In the genomic region with DNA sequence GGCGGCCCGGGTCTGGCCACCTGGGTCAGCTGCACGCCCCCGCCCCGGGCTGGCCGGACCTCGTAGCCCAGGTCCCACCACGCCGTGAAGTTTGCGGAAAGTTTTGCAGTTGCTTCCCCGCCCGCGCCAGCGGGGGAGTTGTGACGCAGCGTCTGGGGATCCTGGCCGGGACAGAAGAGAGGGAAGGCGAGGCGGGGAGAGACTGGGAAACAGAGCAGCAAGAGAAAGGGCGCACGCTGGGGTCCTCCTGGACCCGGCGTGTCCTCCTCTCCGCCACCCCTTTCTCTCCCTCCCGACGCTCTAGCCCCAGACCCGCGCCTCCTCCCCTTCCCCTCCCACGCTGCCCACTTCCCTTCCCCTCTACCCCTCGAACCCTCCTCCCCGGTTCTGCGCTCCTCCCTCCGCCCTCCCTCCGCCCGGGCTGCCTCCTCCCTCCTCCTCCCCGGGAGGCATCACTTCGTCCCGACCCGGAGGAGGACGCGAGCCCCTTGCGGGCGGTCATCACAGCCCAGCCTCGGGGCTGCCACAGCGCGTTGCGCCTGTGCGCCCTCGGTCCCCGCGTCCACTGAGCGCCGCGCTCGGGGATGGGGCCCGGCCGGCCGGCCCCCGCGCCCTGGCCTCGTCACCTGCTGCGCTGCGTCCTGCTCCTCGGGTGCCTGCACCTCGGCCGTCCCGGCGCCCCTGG, we compare ENCODE assay signal across 8 cellular contexts. TPM values are rescaled to one million over a fixed set of nuclear protein-coding genes. Genes with fewer than 3 reads are reported as not detected.
DNase-seq lines count a peak whose midpoint lies in the region; ATAC-seq and TF ChIP-seq lines count a peak whose summit lies in the region.

A gene with protein sequence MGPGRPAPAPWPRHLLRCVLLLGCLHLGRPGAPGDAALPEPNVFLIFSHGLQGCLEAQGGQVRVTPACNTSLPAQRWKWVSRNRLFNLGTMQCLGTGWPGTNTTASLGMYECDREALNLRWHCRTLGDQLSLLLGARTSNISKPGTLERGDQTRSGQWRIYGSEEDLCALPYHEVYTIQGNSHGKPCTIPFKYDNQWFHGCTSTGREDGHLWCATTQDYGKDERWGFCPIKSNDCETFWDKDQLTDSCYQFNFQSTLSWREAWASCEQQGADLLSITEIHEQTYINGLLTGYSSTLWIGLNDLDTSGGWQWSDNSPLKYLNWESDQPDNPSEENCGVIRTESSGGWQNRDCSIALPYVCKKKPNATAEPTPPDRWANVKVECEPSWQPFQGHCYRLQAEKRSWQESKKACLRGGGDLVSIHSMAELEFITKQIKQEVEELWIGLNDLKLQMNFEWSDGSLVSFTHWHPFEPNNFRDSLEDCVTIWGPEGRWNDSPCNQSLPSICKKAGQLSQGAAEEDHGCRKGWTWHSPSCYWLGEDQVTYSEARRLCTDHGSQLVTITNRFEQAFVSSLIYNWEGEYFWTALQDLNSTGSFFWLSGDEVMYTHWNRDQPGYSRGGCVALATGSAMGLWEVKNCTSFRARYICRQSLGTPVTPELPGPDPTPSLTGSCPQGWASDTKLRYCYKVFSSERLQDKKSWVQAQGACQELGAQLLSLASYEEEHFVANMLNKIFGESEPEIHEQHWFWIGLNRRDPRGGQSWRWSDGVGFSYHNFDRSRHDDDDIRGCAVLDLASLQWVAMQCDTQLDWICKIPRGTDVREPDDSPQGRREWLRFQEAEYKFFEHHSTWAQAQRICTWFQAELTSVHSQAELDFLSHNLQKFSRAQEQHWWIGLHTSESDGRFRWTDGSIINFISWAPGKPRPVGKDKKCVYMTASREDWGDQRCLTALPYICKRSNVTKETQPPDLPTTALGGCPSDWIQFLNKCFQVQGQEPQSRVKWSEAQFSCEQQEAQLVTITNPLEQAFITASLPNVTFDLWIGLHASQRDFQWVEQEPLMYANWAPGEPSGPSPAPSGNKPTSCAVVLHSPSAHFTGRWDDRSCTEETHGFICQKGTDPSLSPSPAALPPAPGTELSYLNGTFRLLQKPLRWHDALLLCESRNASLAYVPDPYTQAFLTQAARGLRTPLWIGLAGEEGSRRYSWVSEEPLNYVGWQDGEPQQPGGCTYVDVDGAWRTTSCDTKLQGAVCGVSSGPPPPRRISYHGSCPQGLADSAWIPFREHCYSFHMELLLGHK (N-terminal part only) (plus strand): TSS at position 452 of the 685 bp plus-strand sequence. CDS start 133 bp downstream, at position 585.

- H4K20me1 ChIP-seq in mammary epithelial cell (ENCODE audit: insufficient read depth, low read length), result no peaks in the 10 kb centered on the region

- peak within 1 kb of the TSS; percentile 88 for H2AFZ ChIP-seq in mammary epithelial cell (ENCODE audit: low read depth, low read length)

- peak; percentile 82 for DNase-seq in AG20443 (ENCODE audit: low spot score)
- peak; percentile 38 for DNase-seq in HFF-Myc (ENCODE audit: extremely low read depth, low read depth)
- DNase-seq in SK-N-MC (ENCODE audit: low read depth, low spot score), result no peak
- DNase-seq in mammary epithelial cell, result peak; percentile 67
- peak; percentile 97 for DNase-seq in islet precursor cell

- CTCF ChIA-PET in mammary epithelial cell (lab: Charles Lee; ENCODE audit: low non-redundant PET), result no interaction called here

- intact Hi-C loops in mammary epithelial cell (cut with micrococcal nuclease), result loop anchor here (2.0 kb wide), 1 partner anchor 23 kb away; no protein-coding TSS in a partner anchor

- TF ChIP-seq CTCF in HFF-Myc (IDR thresholded peaks at IDR 0.05; ENCODE audit: low read depth, low read length, missing control alignments), result no peak
- no peak for TF ChIP-seq CTCF in mammary epithelial cell (conservative IDR thresholded peaks at IDR 0.05 in 1 of 2, IDR thresholded peaks at IDR 0.05 in 1 of 2; ENCODE audit: extremely low read depth in 1 of 2, insufficient read depth in 1 of 2, low read depth in 1 of 2, low read length in 2 of 2)

- dilution Hi-C loops in mammary epithelial cell (cut with HindIII; ENCODE audit: low sequenced_read_pairs), result no loop called here

- H3K9me3 ChIP-seq in SK-N-MC (ENCODE audit: low read depth, low read length), result no peaks in the 10 kb centered on the region
- no peaks in the 10 kb centered on the region for H3K9me3 ChIP-seq in mammary epithelial cell (replicated peaks; ENCODE audit: insufficient read depth, low read length)

- H3K9ac ChIP-seq in SK-N-MC (ENCODE audit: insufficient read length), result peak within 1 kb of the TSS; percentile 86
- H3K9ac ChIP-seq in mammary epithelial cell (ENCODE audit: insufficient read depth, low read length), result peak within 1 kb of the TSS; percentile 59

- H3K79me2 ChIP-seq in mammary epithelial cell (ENCODE audit: insufficient read depth, low read length), result peaks cover 53% of the 10 kb centered on the region

- H3K27ac ChIP-seq in SK-N-MC, result peak within 1 kb of the TSS; percentile 82
- H3K27ac ChIP-seq in mammary epithelial cell (ENCODE audit: insufficient read depth, low read depth, low read length), result peak within 1 kb of the TSS; percentile 31
- H3K27ac ChIP-seq in skin epidermis, result peak within 1 kb of the TSS in 20 of 21 experiments; percentile 32 to 95 (median 88)

- BruUV-seq in mammary epithelial cell (replicated peaks; lab: Mats Ljungman, UMichigan), result TSS peak; percentile 45

- WGBS in mammary epithelial cell (ENCODE audit: low coverage, missing lambda C conversion rate), result 0% methylated on average over 14 of the region's 68 CpGs

- peaks cover 38% of the 10 kb centered on the region for H3K4me1 ChIP-seq in mammary epithelial cell (ENCODE audit: insufficient read depth, low read length)

- ATAC-seq in HG03108 (IDR thresholded peaks at IDR 0.05; ENCODE audit: unreplicated experiment), result no peak
- no peak for ATAC-seq in GM19455 (IDR thresholded peaks at IDR 0.05; ENCODE audit: unreplicated experiment)

- H3K4me3 ChIP-seq in HFF-Myc (replicated peaks; ENCODE audit: low read depth, low read length), result peak within 1 kb of the TSS; percentile 73
- H3K4me3 ChIP-seq in SK-N-MC, result peak within 1 kb of the TSS; percentile 92
- peak within 1 kb of the TSS; percentile 54 to 80 (median 79) for H3K4me3 ChIP-seq in mammary epithelial cell (replicated peaks in 1 of 3; ENCODE audit: insufficient read depth in 1 of 3, low read depth in 2 of 3, low read length in 3 of 3)
- H3K4me3 ChIP-seq in skin epidermis, result peak within 1 kb of the TSS; percentile 50 to 91 (median 68)

- in situ Hi-C loops in mammary epithelial cell (cut with MboI; ENCODE audit: low sequenced_read_pairs in 2 of 2), result no loop called here

- H3K4me2 ChIP-seq in mammary epithelial cell (ENCODE audit: insufficient read depth, low read depth, low read length), result peak within 1 kb of the TSS; percentile 98

- no peaks in the 10 kb centered on the region for H3K27me3 ChIP-seq in mammary epithelial cell (ENCODE audit: insufficient read depth, low read length)

- H3K36me3 ChIP-seq in SK-N-MC (ENCODE audit: insufficient read depth, low read length) (no peaks in the 10 kb centered on the region; the same call in 1 of the 2 replicates), mammary epithelial cell (ENCODE audit: insufficient read depth, low read length) (no peaks in the 10 kb centered on the region)

RNA-seq across cellular contexts. Expression of the gene that starts here (rescaled TPM):
- 100 to 1,000 TPM; 147 to 512 TPM for total RNA-seq in mammary epithelial cell
- polyA plus RNA-seq in mammary epithelial cell, result 64.3 TPM
- polyA minus RNA-seq in mammary epithelial cell, result 74.0 TPM

Comparison
In these comparisons a context has a peak if more than half of its experiments do, and no peak if none do; other contexts are left out.
1. H3K27ac ChIP-seq: peak in every context shown above with its lines; median percentile 88 in skin epidermis; 82 in SK-N-MC; 31 in mammary epithelial cell.